In the genomic region with DNA sequence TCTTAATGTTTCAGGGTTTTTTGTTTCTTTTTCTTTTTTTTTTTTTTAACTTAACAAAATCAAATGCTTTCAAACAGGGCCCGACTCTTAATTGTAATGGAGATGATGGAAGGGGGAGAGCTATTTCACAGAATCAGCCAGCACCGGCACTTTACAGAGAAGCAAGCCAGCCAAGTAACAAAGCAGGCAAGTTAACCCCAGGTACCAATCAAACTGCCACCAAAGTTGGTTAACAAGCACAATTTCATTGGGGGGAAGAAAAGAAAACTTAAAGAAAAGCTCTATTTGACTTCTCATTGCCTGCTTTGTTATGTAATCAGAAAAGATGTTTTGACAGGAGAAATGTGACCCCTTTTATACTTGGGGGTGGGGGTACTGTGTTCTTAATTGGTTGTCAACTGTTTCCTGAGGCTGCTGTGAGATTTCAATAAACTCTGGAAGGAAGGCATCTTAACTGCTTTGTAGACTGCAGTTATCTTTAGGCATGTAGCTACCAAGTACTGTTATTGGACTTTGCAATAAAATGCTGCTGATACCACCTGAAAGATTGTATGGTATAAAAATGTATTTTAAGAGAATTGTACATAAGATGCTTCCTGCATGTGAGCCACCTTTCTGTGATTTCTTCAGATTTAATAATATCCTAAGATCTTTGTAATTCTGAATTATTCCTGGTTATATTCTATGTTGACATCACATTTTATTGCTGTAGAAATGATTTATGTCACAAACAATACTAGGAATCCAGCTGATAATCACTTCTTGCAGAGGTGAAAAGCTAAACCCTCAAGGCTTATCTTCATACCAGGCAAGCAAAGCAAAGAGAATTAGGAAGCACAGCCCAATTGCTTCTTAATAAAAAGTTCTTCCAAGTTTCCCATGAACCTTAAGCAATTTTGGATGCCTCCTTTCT, we compare ENCODE assay signal across 1 cellular context.
TF ChIP-seq lines count a peak whose summit lies in the region.

No MANE protein-coding gene starts in this region.

TF ChIP-seq in GM23338, 12 proteins besides CTCF, POLR2A, EP300 and RAD21:
- TF ChIP-seq, protein P1, sequence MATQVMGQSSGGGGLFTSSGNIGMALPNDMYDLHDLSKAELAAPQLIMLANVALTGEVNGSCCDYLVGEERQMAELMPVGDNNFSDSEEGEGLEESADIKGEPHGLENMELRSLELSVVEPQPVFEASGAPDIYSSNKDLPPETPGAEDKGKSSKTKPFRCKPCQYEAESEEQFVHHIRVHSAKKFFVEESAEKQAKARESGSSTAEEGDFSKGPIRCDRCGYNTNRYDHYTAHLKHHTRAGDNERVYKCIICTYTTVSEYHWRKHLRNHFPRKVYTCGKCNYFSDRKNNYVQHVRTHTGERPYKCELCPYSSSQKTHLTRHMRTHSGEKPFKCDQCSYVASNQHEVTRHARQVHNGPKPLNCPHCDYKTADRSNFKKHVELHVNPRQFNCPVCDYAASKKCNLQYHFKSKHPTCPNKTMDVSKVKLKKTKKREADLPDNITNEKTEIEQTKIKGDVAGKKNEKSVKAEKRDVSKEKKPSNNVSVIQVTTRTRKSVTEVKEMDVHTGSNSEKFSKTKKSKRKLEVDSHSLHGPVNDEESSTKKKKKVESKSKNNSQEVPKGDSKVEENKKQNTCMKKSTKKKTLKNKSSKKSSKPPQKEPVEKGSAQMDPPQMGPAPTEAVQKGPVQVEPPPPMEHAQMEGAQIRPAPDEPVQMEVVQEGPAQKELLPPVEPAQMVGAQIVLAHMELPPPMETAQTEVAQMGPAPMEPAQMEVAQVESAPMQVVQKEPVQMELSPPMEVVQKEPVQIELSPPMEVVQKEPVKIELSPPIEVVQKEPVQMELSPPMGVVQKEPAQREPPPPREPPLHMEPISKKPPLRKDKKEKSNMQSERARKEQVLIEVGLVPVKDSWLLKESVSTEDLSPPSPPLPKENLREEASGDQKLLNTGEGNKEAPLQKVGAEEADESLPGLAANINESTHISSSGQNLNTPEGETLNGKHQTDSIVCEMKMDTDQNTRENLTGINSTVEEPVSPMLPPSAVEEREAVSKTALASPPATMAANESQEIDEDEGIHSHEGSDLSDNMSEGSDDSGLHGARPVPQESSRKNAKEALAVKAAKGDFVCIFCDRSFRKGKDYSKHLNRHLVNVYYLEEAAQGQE (IDR thresholded peaks at IDR 0.05; ENCODE audit: unreplicated experiment) = no peak
- peak; percentile 71 for TF ChIP-seq NANOG (IDR thresholded peaks at IDR 0.05; ENCODE audit: borderline replicate concordance)
- TF ChIP-seq ZNF331 (CRISPR knock-in tag; IDR thresholded peaks at IDR 0.05; ENCODE audit: low read depth) = no peak
